Comparison of ENCODE assay signal across 10 cellular contexts in genomic region chr13:112767506-112768471, GRCh38.
DNase-seq lines count a peak whose midpoint lies in the region; ATAC-seq and TF ChIP-seq lines count a peak whose summit lies in the region.
"Had no signal": no experiment of that assay in that cellular context is flagged by ENCODE, and none has a peak within 500 bp of the region (broad histone marks: within the 10 kb centered on the region; RNA-seq: fewer than 3 reads in every experiment).

No MANE protein-coding gene starts in this region.

- H3K36me3 Mint-ChIP-seq in activated T-helper 1 cell treated with anti-CD3 and anti-CD28 coated beads, Interleukin-12 subunit alpha, Interleukin-12 subunit beta, Interleukin-2, Interleukin-4 antibody, amounts not matched to agents 30 ng/mL and 10 ng/mL and 1 ng/mL, durations not matched to agents 14 hours and 24 hours and 36 hours (ENCODE audit: low read depth), result peaks cover 10% of the 10 kb centered on the region
- H3K36me3 Mint-ChIP-seq in type B pancreatic cell, result peaks cover 4% of the 10 kb centered on the region
- no peaks in the 10 kb centered on the region for H3K36me3 Mint-ChIP-seq in chondrocyte (ENCODE audit: low read depth)
- H3K36me3 Mint-ChIP-seq in HFFc6 (ENCODE audit: low read depth), result no peaks in the 10 kb centered on the region; the same call in 1 of the 2 replicates

- no peak for TF ChIP-seq CTCF in right atrium auricular region (IDR thresholded peaks at IDR 0.05)
- TF ChIP-seq CTCF in type B pancreatic cell (conservative IDR thresholded peaks at IDR 0.05), result no peak
- no peak for TF ChIP-seq CTCF in chondrocyte (IDR thresholded peaks at IDR 0.05)
- TF ChIP-seq CTCF in HFFc6 (IDR thresholded peaks at IDR 0.05), result no peak

- no peaks in the 10 kb centered on the region for H3K27me3 ChIP-seq in right atrium auricular region

- peak overlapping the region; percentile 44 for H3K27ac Mint-ChIP-seq in activated T-helper 1 cell treated with anti-CD3 and anti-CD28 coated beads, Interleukin-12 subunit alpha, Interleukin-12 subunit beta, Interleukin-2, Interleukin-4 antibody, amounts not matched to agents 30 ng/mL and 10 ng/mL and 1 ng/mL, durations not matched to agents 14 hours and 24 hours and 36 hours
- H3K27ac Mint-ChIP-seq in type B pancreatic cell (peak overlapping the region; percentile 34), chondrocyte (ENCODE audit: unreplicated experiment) (no peak overlapping the region), HFFc6 (no peak overlapping the region)

- no peaks in the 10 kb centered on the region for H3K36me3 ChIP-seq in right atrium auricular region

- ATAC-seq in Right ventricle myocardium inferior (peak; percentile 28), HG02943 (IDR thresholded peaks at IDR 0.05; ENCODE audit: low read depth, unreplicated experiment) (peak; percentile 58)

- H3K4me1 Mint-ChIP-seq in activated T-helper 1 cell treated with anti-CD3 and anti-CD28 coated beads, Interleukin-12 subunit alpha, Interleukin-12 subunit beta, Interleukin-2, Interleukin-4 antibody, amounts not matched to agents 30 ng/mL and 10 ng/mL and 1 ng/mL, durations not matched to agents 14 hours and 24 hours and 36 hours (ENCODE audit: low read depth), result peaks cover 20% of the 10 kb centered on the region
- H3K4me1 Mint-ChIP-seq in type B pancreatic cell (ENCODE audit: unreplicated experiment) (peaks cover 26% of the 10 kb centered on the region), chondrocyte (ENCODE audit: low read depth) (no peaks in the 10 kb centered on the region), HFFc6 (ENCODE audit: low read depth) (no peaks in the 10 kb centered on the region; the same call in 1 of the 2 replicates)

- H3K4me3 ChIP-seq in right atrium auricular region, result no peak overlapping the region

- intact Hi-C loops in Right ventricle myocardium inferior (cut with DNase I), result no loop called here
- intact Hi-C loops in activated T-helper 1 cell treated with anti-CD3 and anti-CD28 coated beads, Interleukin-12 subunit alpha, Interleukin-12 subunit beta, Interleukin-2, Interleukin-4 antibody, amounts not matched to agents 30 ng/mL and 10 ng/mL and 1 ng/mL, durations not matched to agents 14 hours and 24 hours and 36 hours (cut with micrococcal nuclease), result no loop called here

- peak overlapping the region; percentile 45 for H3K4me3 Mint-ChIP-seq in activated T-helper 1 cell treated with anti-CD3 and anti-CD28 coated beads, Interleukin-12 subunit alpha, Interleukin-12 subunit beta, Interleukin-2, Interleukin-4 antibody, amounts not matched to agents 30 ng/mL and 10 ng/mL and 1 ng/mL, durations not matched to agents 14 hours and 24 hours and 36 hours
- H3K4me3 Mint-ChIP-seq in type B pancreatic cell (no peak overlapping the region), chondrocyte (ENCODE audit: unreplicated experiment) (no peak overlapping the region), HFFc6 (no peak overlapping the region)

- no peaks in the 10 kb centered on the region for H3K9me3 ChIP-seq in right atrium auricular region

- H3K4me1 ChIP-seq in right atrium auricular region, result peaks cover 0 to 39% of the 10 kb centered on the region in 2 donors

- H3K27me3 Mint-ChIP-seq in activated T-helper 1 cell treated with anti-CD3 and anti-CD28 coated beads, Interleukin-12 subunit alpha, Interleukin-12 subunit beta, Interleukin-2, Interleukin-4 antibody, amounts not matched to agents 30 ng/mL and 10 ng/mL and 1 ng/mL, durations not matched to agents 14 hours and 24 hours and 36 hours (ENCODE audit: insufficient read depth), result no peaks in the 10 kb centered on the region
- no peaks in the 10 kb centered on the region for H3K27me3 Mint-ChIP-seq in type B pancreatic cell
- H3K27me3 Mint-ChIP-seq in chondrocyte (ENCODE audit: low read depth), result peaks cover 2% of the 10 kb centered on the region
- H3K27me3 Mint-ChIP-seq in HFFc6 (ENCODE audit: insufficient read depth), result peaks cover 1% of the 10 kb centered on the region

- H3K27ac ChIP-seq in right atrium auricular region, result peak overlapping the region in 1 of 2 donors; percentile 16
- H3K27ac ChIP-seq: C4-2B had no signal

- no peaks in the 10 kb centered on the region for H3K9me3 Mint-ChIP-seq in activated T-helper 1 cell treated with anti-CD3 and anti-CD28 coated beads, Interleukin-12 subunit alpha, Interleukin-12 subunit beta, Interleukin-2, Interleukin-4 antibody, amounts not matched to agents 30 ng/mL and 10 ng/mL and 1 ng/mL, durations not matched to agents 14 hours and 24 hours and 36 hours
- H3K9me3 Mint-ChIP-seq in type B pancreatic cell (no peaks in the 10 kb centered on the region), chondrocyte (ENCODE audit: low read depth) (no peaks in the 10 kb centered on the region), HFFc6 (peaks cover 4% of the 10 kb centered on the region; the same call in 1 of the 2 replicates)

- DNase-seq in Right ventricle myocardium inferior (ENCODE audit: missing footprints), result peak; percentile 85
- no peak for DNase-seq in right atrium auricular region (ENCODE audit: low spot score)
- no peak for DNase-seq in activated T-helper 1 cell treated with anti-CD3 and anti-CD28 coated beads, Interleukin-12 subunit alpha, Interleukin-12 subunit beta, Interleukin-2, Interleukin-4 antibody, amounts not matched to agents 30 ng/mL and 10 ng/mL and 1 ng/mL, durations not matched to agents 14 hours and 24 hours and 36 hours (ENCODE audit: low spot score)
- no peak for DNase-seq in type B pancreatic cell (ENCODE audit: extremely low spot score, unreplicated experiment)
- DNase-seq in chondrocyte (ENCODE audit: low spot score), result no peak
- no peak for DNase-seq in HFFc6
- DNase-seq in HK-2 (ENCODE audit: unreplicated experiment), result no peak
- DNase-seq: occipital lobe had no signal

Comparison
In these comparisons a context has a peak if more than half of its experiments do, and no peak if none do; other contexts are left out.
1. H3K27ac Mint-ChIP-seq: peak in activated T-helper 1 cell treated with anti-CD3 and anti-CD28 coated beads, Interleukin-12 subunit alpha, Interleukin-12 subunit beta, Interleukin-2, Interleukin-4 antibody, amounts not matched to agents 30 ng/mL and 10 ng/mL and 1 ng/mL, durations not matched to agents 14 hours and 24 hours and 36 hours (single experiment) and type B pancreatic cell (single experiment); none in chondrocyte (single experiment) and HFFc6 (single experiment).